1 cellular context compared by ENCODE assay signal in genomic region chr13:32248789-32249188, GRCh38.
TF ChIP-seq lines count a peak whose summit lies in the region.

No MANE protein-coding gene starts in this region.

TF ChIP-seq in GM12878, 131 proteins besides CTCF, POLR2A, EP300 and RAD21 (continued from another document):
- no peak for TF ChIP-seq REST (IDR thresholded peaks at IDR 0.05; ENCODE audit: low read depth, low read length)
- TF ChIP-seq ZZZ3 (IDR thresholded peaks at IDR 0.05; ENCODE audit: control insufficient read depth, insufficient read length, low read depth): no peak
- TF ChIP-seq HDGF (IDR thresholded peaks at IDR 0.05): no peak
- TF ChIP-seq GATAD2B (conservative IDR thresholded peaks at IDR 0.05; ENCODE audit: low read depth): no peak
- no peak for TF ChIP-seq RELB (IDR thresholded peaks at IDR 0.05; ENCODE audit: low read depth)
- no peak for TF ChIP-seq IKZF1 (conservative IDR thresholded peaks at IDR 0.05)
- no peak for TF ChIP-seq SMAD1 (IDR thresholded peaks at IDR 0.05; ENCODE audit: low read depth, partially characterized antibody)
